In genomic region chr16:82628741-82629140, GRCh38 we compare ENCODE assay signal across 11 cellular contexts. TPM values are rescaled to one million over a fixed set of nuclear protein-coding genes. Genes with fewer than 3 reads are reported as not detected.
DNase-seq lines count a peak whose midpoint lies in the region; ATAC-seq and TF ChIP-seq lines count a peak whose summit lies in the region.
"Had no signal": no experiment of that assay in that cellular context is flagged by ENCODE, and none has a peak within 500 bp of the region (broad histone marks: within the 10 kb centered on the region; RNA-seq: fewer than 3 reads in every experiment).

No MANE protein-coding gene starts in this region.

- H3K27ac Mint-ChIP-seq in endothelial cell (ENCODE audit: unreplicated experiment) = no peak overlapping the region
- H3K27ac Mint-ChIP-seq in natural killer cell = no peak overlapping the region
- H3K27ac Mint-ChIP-seq: activated naive CD8-positive, alpha-beta T cell treated with anti-CD3 and anti-CD28 coated beads, Interleukin-2, amount 10 ng/mL, durations not matched to agents 7 days and 5 days had no signal

- H3K4me3 Mint-ChIP-seq in endothelial cell (ENCODE audit: unreplicated experiment) (peak overlapping the region; percentile 75), natural killer cell (no peak overlapping the region)
- H3K4me3 Mint-ChIP-seq: activated naive CD8-positive, alpha-beta T cell treated with anti-CD3 and anti-CD28 coated beads, Interleukin-2, amount 10 ng/mL, durations not matched to agents 7 days and 5 days had no signal

- H3K27me3 Mint-ChIP-seq in endothelial cell (ENCODE audit: unreplicated experiment) (peaks cover 8% of the 10 kb centered on the region), natural killer cell (ENCODE audit: low read depth in 2 of 2) (peaks cover 56 to 65% of the 10 kb centered on the region in 2 donors)

- no peak overlapping the region for H3K23ac ChIP-seq in mesendoderm (ENCODE audit: low read length)

- H3K4me1 ChIP-seq in RWPE2 (ENCODE audit: insufficient read depth, poor library complexity, severe bottlenecking) = peaks cover 57% of the 10 kb centered on the region
- H3K4me1 ChIP-seq in mesendoderm (ENCODE audit: control insufficient read depth, low read depth, low read length) = peaks cover 8% of the 10 kb centered on the region
- H3K4me1 ChIP-seq in upper lobe of left lung = peaks cover 0 to 20% (median 14%) of the 10 kb centered on the region in 4 donors

- H3K27ac ChIP-seq in RWPE2 (ENCODE audit: poor library complexity, severe bottlenecking) (peak overlapping the region; percentile 100), mesendoderm (ENCODE audit: low read depth, low read length) (no peak overlapping the region), upper lobe of left lung (peak overlapping the region; percentile 25 to 77 (median 69))
- H3K27ac ChIP-seq: Peyer's patch had no signal

- no peak overlapping the region for H2BK5ac ChIP-seq in mesendoderm (ENCODE audit: low read length)

- H4K8ac ChIP-seq in mesendoderm (ENCODE audit: low read depth, low read length) = no peak overlapping the region

- intact Hi-C loops in natural killer cell (cut with micrococcal nuclease) = no loop called here

- TF ChIP-seq CTCF in RWPE2 (IDR thresholded peaks at IDR 0.05; ENCODE audit: poor library complexity, severe bottlenecking) (no peak), endothelial cell (IDR thresholded peaks at IDR 0.05; ENCODE audit: unreplicated experiment) (no peak), upper lobe of left lung (IDR thresholded peaks at IDR 0.05) (no peak), natural killer cell (IDR thresholded peaks at IDR 0.05) (no peak)

- no peak for TF ChIP-seq EP300 in upper lobe of left lung (IDR thresholded peaks at IDR 0.05)

- no peak overlapping the region for H4K5ac ChIP-seq in mesendoderm (ENCODE audit: low read length)

- H3K9me3 Mint-ChIP-seq in endothelial cell (ENCODE audit: unreplicated experiment) (no peaks in the 10 kb centered on the region), natural killer cell (no peaks in the 10 kb centered on the region)
- H3K9me3 Mint-ChIP-seq: activated naive CD8-positive, alpha-beta T cell treated with anti-CD3 and anti-CD28 coated beads, Interleukin-2, amount 10 ng/mL, durations not matched to agents 7 days and 5 days had no signal

- ATAC-seq in RWPE2 (ENCODE audit: low read depth) (no peak), upper lobe of left lung (ENCODE audit: low FRiP score in 2 of 2) (no peak), natural killer cell (no peak)
- ATAC-seq: sciatic nerve had no signal

- no peaks in the 10 kb centered on the region for H3K79me2 ChIP-seq in mesendoderm (ENCODE audit: control insufficient read depth, insufficient read depth, low read length)

- peak overlapping the region; percentile 62 for H3K18ac ChIP-seq in mesendoderm (ENCODE audit: low read length)

- H3K27me3 ChIP-seq in RWPE2 (ENCODE audit: insufficient read depth, poor library complexity, severe bottlenecking) (no peaks in the 10 kb centered on the region), mesendoderm (ENCODE audit: insufficient read depth, low read length, poor library complexity) (peaks cover 7% of the 10 kb centered on the region), upper lobe of left lung (peaks cover 0 to 16% (median 11%) of the 10 kb centered on the region in 4 donors)

- H3K9ac ChIP-seq in mesendoderm (ENCODE audit: low read length) = no peak overlapping the region

- no peak overlapping the region for H3K4ac ChIP-seq in mesendoderm (ENCODE audit: low read depth, low read length)

- H3K4me2 ChIP-seq in mesendoderm (ENCODE audit: low read length) = no peak overlapping the region

- no peak for TF ChIP-seq POLR2A in upper lobe of left lung (IDR thresholded peaks at IDR 0.05)

- no peak overlapping the region for H3K56ac ChIP-seq in mesendoderm (ENCODE audit: low read length)

- no CpG with 5 or more reads among the region's 4 CpGs for WGBS in mesendoderm (ENCODE audit: extremely low coverage, insufficient coverage, low lambda C conversion rate)
- WGBS in upper lobe of left lung, 2 donors = 58 to 94% methylated on average over 2 to 4 of the region's 4 CpGs

- H3K79me1 ChIP-seq in mesendoderm (ENCODE audit: low read length) = no peaks in the 10 kb centered on the region

- H3K4me3 ChIP-seq in RWPE2 (ENCODE audit: severe bottlenecking) (peak overlapping the region; percentile 73), mesendoderm (ENCODE audit: low read length) (no peak overlapping the region), upper lobe of left lung (peak overlapping the region in 2 of 4 donors; percentile 51 to 59)

- H3K4me1 Mint-ChIP-seq in endothelial cell (ENCODE audit: unreplicated experiment) (peaks cover 26% of the 10 kb centered on the region), natural killer cell (peaks cover 0 to 15% of the 10 kb centered on the region in 2 donors)
- H3K4me1 Mint-ChIP-seq: activated naive CD8-positive, alpha-beta T cell treated with anti-CD3 and anti-CD28 coated beads, Interleukin-2, amount 10 ng/mL, durations not matched to agents 7 days and 5 days had no signal

- no peak overlapping the region for H2BK120ac ChIP-seq in mesendoderm (ENCODE audit: low read depth, low read length)

- no peak overlapping the region for H2AK5ac ChIP-seq in mesendoderm (ENCODE audit: low read length)

- no peak overlapping the region for H2BK15ac ChIP-seq in mesendoderm (replicated peaks; ENCODE audit: low read depth)

- H3K9me3 ChIP-seq in RWPE2 (ENCODE audit: severe bottlenecking) (no peaks in the 10 kb centered on the region), upper lobe of left lung (no peaks in the 10 kb centered on the region)
- H3K9me3 ChIP-seq: Peyer's patch had no signal

- DNase-seq in RWPE2 (ENCODE audit: low spot score) (no peak), endothelial cell (ENCODE audit: low spot score) (no peak), mesendoderm (no peak), upper lobe of left lung (no peak), NCI-H1048 (lab: John Stamatoyannopoulos, UW) (no peak), natural killer cell (no peak), NCI-H748 treated with DMSO at 0.1 percent for 48 hours (lab: John Stamatoyannopoulos, UW) (no peak)
- DNase-seq: activated naive CD8-positive, alpha-beta T cell treated with anti-CD3 and anti-CD28 coated beads, Interleukin-2, amount 10 ng/mL, durations not matched to agents 7 days and 5 days; hippocampal formation; Peyer's patch had no signal

- peaks cover 3% of the 10 kb centered on the region for H3K36me3 Mint-ChIP-seq in endothelial cell (ENCODE audit: low read depth, unreplicated experiment)
- no peaks in the 10 kb centered on the region for H3K36me3 Mint-ChIP-seq in natural killer cell
- H3K36me3 Mint-ChIP-seq: activated naive CD8-positive, alpha-beta T cell treated with anti-CD3 and anti-CD28 coated beads, Interleukin-2, amount 10 ng/mL, durations not matched to agents 7 days and 5 days had no signal

- peaks cover 13% of the 10 kb centered on the region; the same call in 1 of the 2 replicates for H3K36me3 ChIP-seq in RWPE2 (ENCODE audit: low read depth)
- no peaks in the 10 kb centered on the region for H3K36me3 ChIP-seq in mesendoderm (ENCODE audit: control insufficient read depth, insufficient read depth, low read length)
- no peaks in the 10 kb centered on the region for H3K36me3 ChIP-seq in upper lobe of left lung
- H3K36me3 ChIP-seq: Peyer's patch had no signal

RNA-seq across cellular contexts. Expression of gene CDH13, which starts 2.0 kb away (rescaled TPM):
- 2.3 TPM for total RNA-seq in endothelial cell (ENCODE audit: unreplicated experiment)
- polyA plus RNA-seq in mesendoderm (2013, experiment 1 of 2) = 0.44 TPM
- polyA plus RNA-seq in mesendoderm (2013, experiment 2 of 2) = 0.84 TPM
- total RNA-seq in upper lobe of left lung = 10 to 100 TPM; 11.3 to 39.8 (median 19.9) TPM
- total RNA-seq in natural killer cell = not detected
- total RNA-seq: activated naive CD8-positive, alpha-beta T cell treated with anti-CD3 and anti-CD28 coated beads, Interleukin-2, amount 10 ng/mL, durations not matched to agents 7 days and 5 days had no signal
